In genomic region chr11:62925745-62926668, GRCh38 we compare ENCODE assay signal across 12 cellular contexts. TPM values are rescaled to one million over a fixed set of nuclear protein-coding genes. Genes with fewer than 3 reads are reported as not detected.
A peak's percentile ranks its signal among the peaks of the same experiment; 100 is the strongest.
DNase-seq lines count a peak whose midpoint lies in the region; ATAC-seq and TF ChIP-seq lines count a peak whose summit lies in the region.
"Had no signal": no experiment of that assay in that cellular context is flagged by ENCODE, and none has a peak within 500 bp of the region (broad histone marks: within the 10 kb centered on the region; RNA-seq: fewer than 3 reads in every experiment).

No MANE protein-coding gene starts in this region.

- H3K4me1 ChIP-seq in aorta (ENCODE audit: control insufficient read depth in 1 of 2, insufficient read depth in 2 of 2, low read length in 2 of 2) = no peaks in the 10 kb centered on the region

- H3K36me3 ChIP-seq in neural cell (ENCODE audit: insufficient read depth, low read length) = no peaks in the 10 kb centered on the region
- H3K36me3 ChIP-seq in aorta (ENCODE audit: control insufficient read depth in 1 of 2, insufficient read depth in 2 of 2, low read length in 1 of 2) = no peaks in the 10 kb centered on the region

- 2 to 4% methylated on average over 71 of the region's 71 CpGs for WGBS in aorta, 2 donors

- H3K27ac ChIP-seq in neural cell (ENCODE audit: low read length) (no peak overlapping the region), aorta (ENCODE audit: low read depth in 1 of 2, low read length in 2 of 2) (no peak overlapping the region)
- H3K27ac ChIP-seq: body of pancreas had no signal

- no peak overlapping the region for H2AFZ ChIP-seq in neural cell (ENCODE audit: low read depth, low read length)

- no peak for TF ChIP-seq RAD21 in neural cell (conservative IDR thresholded peaks at IDR 0.05)

- no peaks in the 10 kb centered on the region for H4K20me1 ChIP-seq in neural cell (ENCODE audit: insufficient read depth)

- H3K27me3 ChIP-seq in neural cell (ENCODE audit: insufficient read depth, low read depth, low read length) (peaks cover 65% of the 10 kb centered on the region), aorta (ENCODE audit: control insufficient read depth in 1 of 2, insufficient read depth in 2 of 2, low read length in 1 of 2) (no peaks in the 10 kb centered on the region)

- DNase-seq in stimulated activated CD4-positive, alpha-beta T cell treated with anti-CD3 and anti-CD28 coated beads, Interleukin-15, amount 100 ng/mL, for 24 hours = peak; percentile 20
- DNase-seq in stimulated activated CD4-positive, alpha-beta T cell treated with anti-CD3 and anti-CD28 coated beads, Interleukin-4, amount 100 ng/mL, for 24 hours = no peak
- no peak for DNase-seq in fibroblast of villous mesenchyme (ENCODE audit: low read depth)
- no peak for DNase-seq in aorta
- DNase-seq in NCI-H1105 treated with DMSO at 0.1 percent for 48 hours (lab: John Stamatoyannopoulos, UW) = no peak
- no peak for DNase-seq in mesenteric fat pad (ENCODE audit: low spot score)
- DNase-seq in NCI-H345 treated with DMSO at 0.1 percent for 48 hours (lab: John Stamatoyannopoulos, UW; ENCODE audit: unreplicated experiment) = no peak
- DNase-seq: body of pancreas, DMS 273 treated with DMSO at 0.1 percent for 48 hours, NCI-H1694 had no signal

- H3K9ac ChIP-seq in neural cell (ENCODE audit: low read length) = no peak overlapping the region

- H3K4me3 ChIP-seq in fibroblast of villous mesenchyme (ENCODE audit: low read depth, low read length) (peak overlapping the region; percentile 17), neural cell (ENCODE audit: low read length) (peak overlapping the region; percentile 55), aorta (ENCODE audit: low read length in 2 of 2) (peak overlapping the region; percentile 25 to 27)
- H3K4me3 ChIP-seq: body of pancreas had no signal

- intact Hi-C loops in aorta (cut with DNase I) = no loop called here

- H3K9me3 ChIP-seq in neural cell (ENCODE audit: low read length) (no peaks in the 10 kb centered on the region), aorta (ENCODE audit: control insufficient read depth, low read length) (no peaks in the 10 kb centered on the region)
- H3K9me3 ChIP-seq: body of pancreas had no signal

- H3K79me2 ChIP-seq in neural cell (replicated peaks; ENCODE audit: insufficient read depth, low read length) = no peaks in the 10 kb centered on the region

- no peak overlapping the region for H3K4me2 ChIP-seq in neural cell (ENCODE audit: low read length)

- TF ChIP-seq CTCF in fibroblast of villous mesenchyme (IDR thresholded peaks at IDR 0.05; ENCODE audit: insufficient read depth, low read depth, low read length) (no peak), neural cell (IDR thresholded peaks at IDR 0.05; ENCODE audit: poor library complexity, severe bottlenecking) (no peak)

- H3F3A ChIP-seq in neural cell (ENCODE audit: insufficient read depth, low read length, poor library complexity, severe bottlenecking) = no peaks in the 10 kb centered on the region

- TF ChIP-seq EP300 in neural cell (conservative IDR thresholded peaks at IDR 0.05; ENCODE audit: poor library complexity, severe bottlenecking) = no peak

- H3K9me2 ChIP-seq in neural cell (ENCODE audit: insufficient read depth, low read length) = no peaks in the 10 kb centered on the region

- no peak for ATAC-seq in aorta (ENCODE audit: low FRiP score)
- ATAC-seq: body of pancreas had no signal

TF ChIP-seq in neural cell, 6 proteins besides CTCF, POLR2A, EP300 and RAD21:
- TF ChIP-seq SMC3 (conservative IDR thresholded peaks at IDR 0.05; ENCODE audit: poor library complexity) = no peak
- peak; percentile 85 for TF ChIP-seq EZH2 (IDR thresholded peaks at IDR 0.05; ENCODE audit: borderline replicate concordance, insufficient read depth, low read length, poor library complexity, severe bottlenecking)
- TF ChIP-seq, protein P1, sequence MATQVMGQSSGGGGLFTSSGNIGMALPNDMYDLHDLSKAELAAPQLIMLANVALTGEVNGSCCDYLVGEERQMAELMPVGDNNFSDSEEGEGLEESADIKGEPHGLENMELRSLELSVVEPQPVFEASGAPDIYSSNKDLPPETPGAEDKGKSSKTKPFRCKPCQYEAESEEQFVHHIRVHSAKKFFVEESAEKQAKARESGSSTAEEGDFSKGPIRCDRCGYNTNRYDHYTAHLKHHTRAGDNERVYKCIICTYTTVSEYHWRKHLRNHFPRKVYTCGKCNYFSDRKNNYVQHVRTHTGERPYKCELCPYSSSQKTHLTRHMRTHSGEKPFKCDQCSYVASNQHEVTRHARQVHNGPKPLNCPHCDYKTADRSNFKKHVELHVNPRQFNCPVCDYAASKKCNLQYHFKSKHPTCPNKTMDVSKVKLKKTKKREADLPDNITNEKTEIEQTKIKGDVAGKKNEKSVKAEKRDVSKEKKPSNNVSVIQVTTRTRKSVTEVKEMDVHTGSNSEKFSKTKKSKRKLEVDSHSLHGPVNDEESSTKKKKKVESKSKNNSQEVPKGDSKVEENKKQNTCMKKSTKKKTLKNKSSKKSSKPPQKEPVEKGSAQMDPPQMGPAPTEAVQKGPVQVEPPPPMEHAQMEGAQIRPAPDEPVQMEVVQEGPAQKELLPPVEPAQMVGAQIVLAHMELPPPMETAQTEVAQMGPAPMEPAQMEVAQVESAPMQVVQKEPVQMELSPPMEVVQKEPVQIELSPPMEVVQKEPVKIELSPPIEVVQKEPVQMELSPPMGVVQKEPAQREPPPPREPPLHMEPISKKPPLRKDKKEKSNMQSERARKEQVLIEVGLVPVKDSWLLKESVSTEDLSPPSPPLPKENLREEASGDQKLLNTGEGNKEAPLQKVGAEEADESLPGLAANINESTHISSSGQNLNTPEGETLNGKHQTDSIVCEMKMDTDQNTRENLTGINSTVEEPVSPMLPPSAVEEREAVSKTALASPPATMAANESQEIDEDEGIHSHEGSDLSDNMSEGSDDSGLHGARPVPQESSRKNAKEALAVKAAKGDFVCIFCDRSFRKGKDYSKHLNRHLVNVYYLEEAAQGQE (IDR thresholded peaks at IDR 0.05; ENCODE audit: borderline replicate concordance) = no peak
- TF ChIP-seq TAF1 (IDR thresholded peaks at IDR 0.05; ENCODE audit: low read depth) = no peak
- TF ChIP-seq MXI1 (conservative IDR thresholded peaks at IDR 0.05; ENCODE audit: poor library complexity, severe bottlenecking) = no peak
- TF ChIP-seq POLR2AphosphoS5 (IDR thresholded peaks at IDR 0.05) = no peak

RNA-seq across cellular contexts. Expression of gene CHRM1, which starts 4.8 kb away (rescaled TPM):
- total RNA-seq in fibroblast of villous mesenchyme = not detected in 2 replicates
- polyA plus RNA-seq in neural cell = not detected in 2 replicates
- not detected in 2 replicates for polyA minus RNA-seq in neural cell
- total RNA-seq in aorta = not detected
- not detected for polyA plus RNA-seq in aorta
- not detected for total RNA-seq in mesenteric fat pad
- total RNA-seq: body of pancreas; T-helper 2 cell treated with Interferon-gamma antibody and Interleukin-4, amounts not matched to agents 100 ng/mL and 5 ng/mL, for 36 hours had no signal

RNA-seq across cellular contexts. Expression of gene SLC3A2, which starts 45.3 kb away (rescaled TPM):
- 117 and 190 TPM in 2 replicates for total RNA-seq in fibroblast of villous mesenchyme
- 176 and 182 TPM in 2 replicates for polyA plus RNA-seq in neural cell
- polyA minus RNA-seq in neural cell = 89.8 and 110 TPM in 2 replicates
- 100 to 1,000 TPM in 1 of 2 donors, 10 to 100 TPM in 1; 98.6 to 107 TPM for total RNA-seq in aorta
- 10 to 100 TPM; 31.8 to 74.8 TPM for polyA plus RNA-seq in aorta
- total RNA-seq in mesenteric fat pad = 202 TPM

RNA-seq across cellular contexts. Expression of gene SLC22A6, which starts 58.8 kb away (rescaled TPM):
- total RNA-seq in fibroblast of villous mesenchyme = not detected in 2 replicates
- polyA plus RNA-seq in neural cell = not detected in 2 replicates
- not detected in 2 replicates for polyA minus RNA-seq in neural cell
- total RNA-seq in aorta = not detected
- polyA plus RNA-seq in aorta = under 1 TPM in 1 of 2 donors, not detected in 1; 0.25 TPM
- not detected for total RNA-seq in mesenteric fat pad
- total RNA-seq: body of pancreas; T-helper 2 cell treated with Interferon-gamma antibody and Interleukin-4, amounts not matched to agents 100 ng/mL and 5 ng/mL, for 36 hours had no signal
